Comparison of ENCODE assay signal across 27 cellular contexts in genomic region chr12:106980944-106981343, GRCh38. TPM values are rescaled to one million over a fixed set of nuclear protein-coding genes. Genes with fewer than 3 reads are reported as not detected.
DNase-seq lines count a peak whose midpoint lies in the region; ATAC-seq and TF ChIP-seq lines count a peak whose summit lies in the region.
"Had no signal": no experiment of that assay in that cellular context is flagged by ENCODE, and none has a peak within 500 bp of the region (broad histone marks: within the 10 kb centered on the region; RNA-seq: fewer than 3 reads in every experiment).

No MANE protein-coding gene starts in this region.

- H3K4me1 Mint-ChIP-seq in brain, result peaks cover 71% of the 10 kb centered on the region
- H3K4me1 Mint-ChIP-seq in activated T-helper 17 cell treated with anti-CD3 and anti-CD28 coated beads, Interleukin-2, amount 50 U/mL, for 72 hours, result peaks cover 27% of the 10 kb centered on the region

- H3K9me3 ChIP-seq in neuronal stem cell (replicated peaks in 1 of 2; ENCODE audit: control insufficient read depth in 2 of 2, insufficient read depth in 1 of 2, low read depth in 1 of 2, low read length in 2 of 2), result peaks cover 0 to 2% of the 10 kb centered on the region in 2 donors
- H3K9me3 ChIP-seq: HAP-1, MG63, prostate gland, stomach, tibial artery had no signal

- intact Hi-C loops in left ventricle myocardium superior (cut with micrococcal nuclease) (no loop called here), Right ventricle myocardium inferior (cut with DNase I) (no loop called here)

- H3K18ac ChIP-seq in neuronal stem cell (ENCODE audit: low read length), result no peak overlapping the region

- H3K27ac Mint-ChIP-seq in brain, result peak overlapping the region in 3 of 5 experiments; percentile 19 to 34 (median 21)
- H3K27ac Mint-ChIP-seq in activated T-helper 17 cell treated with anti-CD3 and anti-CD28 coated beads, Interleukin-2, amount 50 U/mL, for 72 hours, result no peak overlapping the region
- H3K27ac Mint-ChIP-seq: activated T-cell treated with anti-CD3 and anti-CD28 coated beads, Interleukin-2, amount 50 U/mL, for 24 hours; T-helper 2 cell treated with Interferon-gamma antibody and Interleukin-4, amounts not matched to agents 5 μg/mL and 100 μg/mL, for 36 hours had no signal

- no peak overlapping the region for H3K27ac ChIP-seq in neuronal stem cell (replicated peaks; ENCODE audit: low read length)
- H3K27ac ChIP-seq: BLaER1 treated with 17β-estradiol and CSF1 and Interleukin-3, amounts not matched to agents 10 nM and 100 nM; coronary artery; hepatocyte; prostate gland; tibial artery had no signal

- H3K23ac ChIP-seq in neuronal stem cell (ENCODE audit: low read depth, low read length, poor library complexity), result no peak overlapping the region

- TF ChIP-seq CTCF in brain (conservative IDR thresholded peaks at IDR 0.05), result no peak

- H3K4me3 ChIP-seq in neuronal stem cell (ENCODE audit: low read length in 2 of 2), result no peak overlapping the region
- H3K4me3 ChIP-seq: BLaER1 treated with 17β-estradiol and CSF1 and Interleukin-3, amounts not matched to agents 10 nM and 100 nM; coronary artery; HAP-1; hepatocyte; MG63; prostate gland; skin epidermis; stomach; tibial artery had no signal

- WGBS in neuronal stem cell (ENCODE audit: extremely low coverage in 2 of 2, insufficient read length in 2 of 2, insufficient replicate concordance in 1 of 2), 2 donors, result no CpG with 5 or more reads among the region's 7 CpGs

- no peak overlapping the region for H2BK15ac ChIP-seq in neuronal stem cell (ENCODE audit: low read length)

- peaks cover 2 to 5% of the 10 kb centered on the region in 2 donors for H3K4me1 ChIP-seq in neuronal stem cell (ENCODE audit: control insufficient read depth in 2 of 2, insufficient read depth in 1 of 2, low read depth in 1 of 2, low read length in 2 of 2)
- H3K4me1 ChIP-seq: prostate gland had no signal

- peak; percentile 40 for DNase-seq in left ventricle myocardium superior
- no peak for DNase-seq in Right ventricle myocardium inferior (ENCODE audit: missing footprints)
- no peak for DNase-seq in neuronal stem cell (ENCODE audit: low spot score)
- no peak for DNase-seq in activated naive CD4-positive, alpha-beta T cell treated with Interleukin-2 at 50 U/mL for 16 hours
- DNase-seq in activated effector memory CD4-positive, alpha-beta T cell treated with anti-CD3 and anti-CD28 coated beads, Interleukin-2, amount 50 U/mL, for 16 hours, result no peak
- DNase-seq: activated CD4-positive, alpha-beta T cell treated with anti-CD3 and anti-CD28 coated beads for 4 hours; activated T-cell treated with anti-CD3 and anti-CD28 coated beads, Interleukin-2, amount 50 U/mL, for 24 hours; effector memory CD4-positive, alpha-beta T cell; KBM-7; left colon; mesenchymal stem cell; MG63; NCI-H1417; NCI-H2107; NCI-H446; stimulated activated CD8-positive, alpha-beta memory T cell treated with anti-CD3 and anti-CD28 coated beads, Interleukin-4, amount 100 ng/mL, for 48 hours; stomach; tibial artery had no signal

- no peak overlapping the region for H2BK12ac ChIP-seq in neuronal stem cell (ENCODE audit: low read length)

- H3K4ac ChIP-seq in neuronal stem cell (ENCODE audit: low read length), result no peak overlapping the region

- H4K8ac ChIP-seq in neuronal stem cell (ENCODE audit: low read depth, low read length), result peak overlapping the region; percentile 54

- no peaks in the 10 kb centered on the region for H3K79me1 ChIP-seq in neuronal stem cell (ENCODE audit: low read depth, low read length)

- H2BK5ac ChIP-seq in neuronal stem cell (ENCODE audit: low read length), result no peak overlapping the region

- H3K36me3 Mint-ChIP-seq in brain, result peaks cover 25% of the 10 kb centered on the region
- peaks cover 46% of the 10 kb centered on the region for H3K36me3 Mint-ChIP-seq in activated T-helper 17 cell treated with anti-CD3 and anti-CD28 coated beads, Interleukin-2, amount 50 U/mL, for 72 hours (ENCODE audit: low read depth)

- no peaks in the 10 kb centered on the region for H3K27me3 Mint-ChIP-seq in brain
- H3K27me3 Mint-ChIP-seq in activated T-helper 17 cell treated with anti-CD3 and anti-CD28 coated beads, Interleukin-2, amount 50 U/mL, for 72 hours, result no peaks in the 10 kb centered on the region
- H3K27me3 Mint-ChIP-seq: activated T-cell treated with anti-CD3 and anti-CD28 coated beads, Interleukin-2, amount 50 U/mL, for 24 hours had no signal

- H3K9me3 Mint-ChIP-seq in brain, result no peaks in the 10 kb centered on the region
- H3K9me3 Mint-ChIP-seq in activated T-helper 17 cell treated with anti-CD3 and anti-CD28 coated beads, Interleukin-2, amount 50 U/mL, for 72 hours, result peaks cover 4% of the 10 kb centered on the region
- H3K9me3 Mint-ChIP-seq: T-helper 2 cell treated with Interferon-gamma antibody and Interleukin-4, amounts not matched to agents 5 μg/mL and 100 μg/mL, for 36 hours had no signal

- H3K14ac ChIP-seq in neuronal stem cell (ENCODE audit: low read length), result no peak overlapping the region

- no peak overlapping the region for H3K4me2 ChIP-seq in neuronal stem cell (ENCODE audit: insufficient read depth, low read length, poor library complexity, severe bottlenecking)
- H3K4me2 ChIP-seq: BLaER1 treated with 17β-estradiol and CSF1 and Interleukin-3, amounts not matched to agents 10 nM and 100 nM; hepatocyte had no signal

- H3K9ac ChIP-seq in neuronal stem cell (ENCODE audit: low read depth, low read length, poor library complexity), result no peak overlapping the region
- H3K9ac ChIP-seq: BLaER1 treated with 17β-estradiol and CSF1 and Interleukin-3, amounts not matched to agents 10 nM and 100 nM had no signal

- no peak for ATAC-seq in left ventricle myocardium superior
- no peak for ATAC-seq in Right ventricle myocardium inferior
- ATAC-seq in activated T-helper 17 cell treated with anti-CD3 and anti-CD28 coated beads, Interleukin-2, amount 50 U/mL, for 72 hours (replicated peaks), result no peak
- ATAC-seq: left colon had no signal

- H3K4me3 Mint-ChIP-seq in brain, result peak overlapping the region in 1 of 5 experiments; percentile 18
- no peak overlapping the region for H3K4me3 Mint-ChIP-seq in activated T-helper 17 cell treated with anti-CD3 and anti-CD28 coated beads, Interleukin-2, amount 50 U/mL, for 72 hours
- H3K4me3 Mint-ChIP-seq: activated T-cell treated with anti-CD3 and anti-CD28 coated beads, Interleukin-2, amount 50 U/mL, for 24 hours; T-helper 2 cell treated with Interferon-gamma antibody and Interleukin-4, amounts not matched to agents 5 μg/mL and 100 μg/mL, for 36 hours had no signal

- peaks cover 7 to 72% of the 10 kb centered on the region in 2 donors for H3K36me3 ChIP-seq in neuronal stem cell (replicated peaks in 1 of 2; ENCODE audit: control insufficient read depth in 2 of 2, insufficient read depth in 2 of 2, low read length in 2 of 2)
- H3K36me3 ChIP-seq: prostate gland had no signal

- H2BK120ac ChIP-seq in neuronal stem cell (ENCODE audit: low read depth, low read length), result no peak overlapping the region

- H2AK5ac ChIP-seq in neuronal stem cell (ENCODE audit: low read depth, low read length), result no peak overlapping the region

- no peaks in the 10 kb centered on the region for H3K27me3 ChIP-seq in neuronal stem cell (ENCODE audit: control insufficient read depth in 3 of 3, insufficient read depth in 3 of 3, low read depth in 1 of 3, low read length in 3 of 3)
- H3K27me3 ChIP-seq: BLaER1 treated with 17β-estradiol and CSF1 and Interleukin-3, amounts not matched to agents 10 nM and 100 nM; hepatocyte; MG63; stomach; tibial artery had no signal

- no peak overlapping the region for H4K91ac ChIP-seq in neuronal stem cell (ENCODE audit: low read depth, low read length, poor library complexity)

- no peak overlapping the region for H2AFZ ChIP-seq in neuronal stem cell (ENCODE audit: low read length)
- H2AFZ ChIP-seq: hepatocyte had no signal

RNA-seq across cellular contexts. Expression of gene MTERF2, which starts 6.0 kb away (rescaled TPM):
- total RNA-seq in left ventricle myocardium superior (36.8 TPM), Right ventricle myocardium inferior (33.1 TPM)
- polyA plus RNA-seq in brain (ENCODE audit: insufficient read depth, low read depth, low replicate concordance), result 5.0 TPM
- 15.7 TPM for polyA plus RNA-seq in neuronal stem cell (2013, experiment 1 of 2)
- polyA plus RNA-seq in neuronal stem cell (2013, experiment 2 of 2), result 14.9 TPM
- 10 to 100 TPM in 1 of 2 donors, 1 to 10 TPM in 1; 9.0 to 10.9 TPM for total RNA-seq in activated T-helper 17 cell treated with anti-CD3 and anti-CD28 coated beads, Interleukin-2, amount 50 U/mL, for 72 hours

RNA-seq across cellular contexts. Expression of gene TMEM263, which starts 25.2 kb away (rescaled TPM):
- total RNA-seq in left ventricle myocardium superior, result 35.6 TPM
- 35.8 TPM for total RNA-seq in Right ventricle myocardium inferior
- 9.7 TPM for polyA plus RNA-seq in brain (ENCODE audit: insufficient read depth, low read depth, low replicate concordance)
- 23.2 TPM for polyA plus RNA-seq in neuronal stem cell (2013, experiment 1 of 2)
- 23.2 TPM for polyA plus RNA-seq in neuronal stem cell (2013, experiment 2 of 2)
- 10 to 100 TPM; 40.9 to 62.3 TPM for total RNA-seq in activated T-helper 17 cell treated with anti-CD3 and anti-CD28 coated beads, Interleukin-2, amount 50 U/mL, for 72 hours
